Comparison of ENCODE assay signal across 2 cellular contexts in the genomic region with DNA sequence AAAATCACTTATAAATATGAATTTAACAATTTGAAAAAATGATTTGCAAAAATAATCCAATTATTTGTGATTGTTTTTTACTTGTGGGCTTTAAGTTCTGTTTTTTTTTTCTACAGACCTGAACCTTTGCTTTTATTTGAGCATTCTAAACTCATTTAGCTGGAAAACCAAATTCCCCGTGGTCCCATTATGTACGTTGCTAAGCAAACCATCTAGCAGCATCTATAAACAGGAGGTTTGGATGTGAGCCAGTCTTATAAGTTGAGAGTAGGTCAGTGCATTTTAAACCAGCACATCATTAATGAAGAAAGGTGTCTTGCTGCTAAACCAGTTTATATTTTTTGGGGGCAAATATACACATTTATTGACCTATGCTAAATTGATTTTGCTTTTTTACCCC.
TF ChIP-seq lines count a peak whose summit lies in the region.

No MANE protein-coding gene starts in this region.

TF ChIP-seq in SK-N-SH treated with all-trans-retinoic acid at 6 μM for 48 hours, 23 proteins besides CTCF, POLR2A, EP300 and RAD21 (continued from another document):
- TF ChIP-seq ZNF565 (CRISPR knock-in tag; conservative IDR thresholded peaks at IDR 0.05; ENCODE audit: low read depth): no peak
- TF ChIP-seq, protein P1, sequence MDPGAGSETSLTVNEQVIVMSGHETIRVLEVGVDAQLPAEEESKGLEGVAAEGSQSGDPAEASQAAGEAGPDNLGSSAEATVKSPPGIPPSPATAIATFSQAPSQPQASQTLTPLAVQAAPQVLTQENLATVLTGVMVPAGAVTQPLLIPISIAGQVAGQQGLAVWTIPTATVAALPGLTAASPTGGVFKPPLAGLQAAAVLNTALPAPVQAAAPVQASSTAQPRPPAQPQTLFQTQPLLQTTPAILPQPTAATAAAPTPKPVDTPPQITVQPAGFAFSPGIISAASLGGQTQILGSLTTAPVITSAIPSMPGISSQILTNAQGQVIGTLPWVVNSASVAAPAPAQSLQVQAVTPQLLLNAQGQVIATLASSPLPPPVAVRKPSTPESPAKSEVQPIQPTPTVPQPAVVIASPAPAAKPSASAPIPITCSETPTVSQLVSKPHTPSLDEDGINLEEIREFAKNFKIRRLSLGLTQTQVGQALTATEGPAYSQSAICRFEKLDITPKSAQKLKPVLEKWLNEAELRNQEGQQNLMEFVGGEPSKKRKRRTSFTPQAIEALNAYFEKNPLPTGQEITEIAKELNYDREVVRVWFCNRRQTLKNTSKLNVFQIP (CRISPR knock-in tag; IDR thresholded peaks at IDR 0.05; ENCODE audit: borderline replicate concordance, low read depth): no peak
- TF ChIP-seq, protein P2, sequence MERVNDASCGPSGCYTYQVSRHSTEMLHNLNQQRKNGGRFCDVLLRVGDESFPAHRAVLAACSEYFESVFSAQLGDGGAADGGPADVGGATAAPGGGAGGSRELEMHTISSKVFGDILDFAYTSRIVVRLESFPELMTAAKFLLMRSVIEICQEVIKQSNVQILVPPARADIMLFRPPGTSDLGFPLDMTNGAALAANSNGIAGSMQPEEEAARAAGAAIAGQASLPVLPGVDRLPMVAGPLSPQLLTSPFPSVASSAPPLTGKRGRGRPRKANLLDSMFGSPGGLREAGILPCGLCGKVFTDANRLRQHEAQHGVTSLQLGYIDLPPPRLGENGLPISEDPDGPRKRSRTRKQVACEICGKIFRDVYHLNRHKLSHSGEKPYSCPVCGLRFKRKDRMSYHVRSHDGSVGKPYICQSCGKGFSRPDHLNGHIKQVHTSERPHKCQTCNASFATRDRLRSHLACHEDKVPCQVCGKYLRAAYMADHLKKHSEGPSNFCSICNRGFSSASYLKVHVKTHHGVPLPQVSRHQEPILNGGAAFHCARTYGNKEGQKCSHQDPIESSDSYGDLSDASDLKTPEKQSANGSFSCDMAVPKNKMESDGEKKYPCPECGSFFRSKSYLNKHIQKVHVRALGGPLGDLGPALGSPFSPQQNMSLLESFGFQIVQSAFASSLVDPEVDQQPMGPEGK (CRISPR knock-in tag; IDR thresholded peaks at IDR 0.05; ENCODE audit: borderline replicate concordance): no peak
- TF ChIP-seq, protein P3, sequence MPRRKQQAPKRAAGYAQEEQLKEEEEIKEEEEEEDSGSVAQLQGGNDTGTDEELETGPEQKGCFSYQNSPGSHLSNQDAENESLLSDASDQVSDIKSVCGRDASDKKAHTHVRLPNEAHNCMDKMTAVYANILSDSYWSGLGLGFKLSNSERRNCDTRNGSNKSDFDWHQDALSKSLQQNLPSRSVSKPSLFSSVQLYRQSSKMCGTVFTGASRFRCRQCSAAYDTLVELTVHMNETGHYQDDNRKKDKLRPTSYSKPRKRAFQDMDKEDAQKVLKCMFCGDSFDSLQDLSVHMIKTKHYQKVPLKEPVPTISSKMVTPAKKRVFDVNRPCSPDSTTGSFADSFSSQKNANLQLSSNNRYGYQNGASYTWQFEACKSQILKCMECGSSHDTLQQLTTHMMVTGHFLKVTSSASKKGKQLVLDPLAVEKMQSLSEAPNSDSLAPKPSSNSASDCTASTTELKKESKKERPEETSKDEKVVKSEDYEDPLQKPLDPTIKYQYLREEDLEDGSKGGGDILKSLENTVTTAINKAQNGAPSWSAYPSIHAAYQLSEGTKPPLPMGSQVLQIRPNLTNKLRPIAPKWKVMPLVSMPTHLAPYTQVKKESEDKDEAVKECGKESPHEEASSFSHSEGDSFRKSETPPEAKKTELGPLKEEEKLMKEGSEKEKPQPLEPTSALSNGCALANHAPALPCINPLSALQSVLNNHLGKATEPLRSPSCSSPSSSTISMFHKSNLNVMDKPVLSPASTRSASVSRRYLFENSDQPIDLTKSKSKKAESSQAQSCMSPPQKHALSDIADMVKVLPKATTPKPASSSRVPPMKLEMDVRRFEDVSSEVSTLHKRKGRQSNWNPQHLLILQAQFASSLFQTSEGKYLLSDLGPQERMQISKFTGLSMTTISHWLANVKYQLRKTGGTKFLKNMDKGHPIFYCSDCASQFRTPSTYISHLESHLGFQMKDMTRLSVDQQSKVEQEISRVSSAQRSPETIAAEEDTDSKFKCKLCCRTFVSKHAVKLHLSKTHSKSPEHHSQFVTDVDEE (CRISPR knock-in tag; IDR thresholded peaks at IDR 0.05): no peak

TF ChIP-seq in SK-N-SH, 30 proteins besides CTCF, POLR2A, EP300 and RAD21 (continued from another document):
- TF ChIP-seq, protein P4, sequence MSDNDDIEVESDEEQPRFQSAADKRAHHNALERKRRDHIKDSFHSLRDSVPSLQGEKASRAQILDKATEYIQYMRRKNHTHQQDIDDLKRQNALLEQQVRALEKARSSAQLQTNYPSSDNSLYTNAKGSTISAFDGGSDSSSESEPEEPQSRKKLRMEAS (IDR thresholded peaks at IDR 0.05; ENCODE audit: low read depth): no peak
- no peak for TF ChIP-seq FOXJ3 (CRISPR knock-in tag; IDR thresholded peaks at IDR 0.05)
- no peak for TF ChIP-seq CHD2 (IDR thresholded peaks at IDR 0.05; ENCODE audit: low read length, partially characterized antibody)
- no peak for TF ChIP-seq MEF2A (IDR thresholded peaks at IDR 0.05; ENCODE audit: borderline replicate concordance, low read depth)
- TF ChIP-seq TCF12 (IDR thresholded peaks at IDR 0.05): no peak
- no peak for TF ChIP-seq RXRA (IDR thresholded peaks at IDR 0.05; ENCODE audit: borderline replicate concordance, low read depth)
- no peak for TF ChIP-seq GABPA (IDR thresholded peaks at IDR 0.05; ENCODE audit: low read depth)
